9 cellular contexts compared by ENCODE assay signal in the genomic region with DNA sequence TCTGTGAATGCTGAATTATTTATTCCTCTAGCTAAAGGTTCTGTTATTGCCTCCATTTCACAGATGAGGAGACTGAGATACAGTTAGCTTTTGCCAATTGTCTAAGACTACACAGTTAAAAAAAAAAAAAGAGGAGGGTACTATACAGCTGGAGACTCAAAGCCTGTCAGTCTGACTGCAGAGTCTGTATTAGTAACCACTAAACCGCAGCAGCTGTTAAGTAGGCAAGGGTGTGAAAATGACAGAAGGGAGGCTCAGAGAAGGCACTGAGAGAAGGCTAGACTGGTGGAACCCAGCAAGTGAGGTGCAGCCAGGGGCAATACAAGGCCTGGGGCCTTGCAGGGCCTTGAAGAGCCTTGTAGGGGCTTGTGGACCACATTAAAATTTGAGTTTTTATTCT.
DNase-seq lines count a peak whose midpoint lies in the region; ATAC-seq, FAIRE-seq and TF ChIP-seq lines count a peak whose summit lies in the region.
"Had no signal": no experiment of that assay in that cellular context is flagged by ENCODE, and none has a peak within 500 bp of the region (broad histone marks: within the 10 kb centered on the region; RNA-seq: fewer than 3 reads in every experiment).

No MANE protein-coding gene starts in this region.

- H3K4me3 Mint-ChIP-seq in CD8-positive, alpha-beta T cell = no peak overlapping the region

- peaks cover 12% of the 10 kb centered on the region for H3K4me1 Mint-ChIP-seq in CD8-positive, alpha-beta T cell (ENCODE audit: low read depth)

- no peaks in the 10 kb centered on the region for H3K36me3 ChIP-seq in CD8-positive, alpha-beta T cell (ENCODE audit: insufficient read depth, low read length)
- H3K36me3 ChIP-seq in GM12878 (ENCODE audit: control insufficient read depth in 2 of 2, insufficient read depth in 2 of 2, low read length in 1 of 2) (no peaks in the 10 kb centered on the region), thyroid gland (no peaks in the 10 kb centered on the region)
- H3K36me3 ChIP-seq: heart left ventricle had no signal

- peak in 5 of 7 experiments; percentile 17 to 62 (median 36) for DNase-seq in CD8-positive, alpha-beta T cell
- DNase-seq in GM12878 (ENCODE audit: low read depth, low spot score) (peak; percentile 61), kidney tubule cell (ENCODE audit: low spot score) (no peak), thyroid gland (no peak), NCI-H187 (lab: John Stamatoyannopoulos, UW) (no peak)
- no peak for DNase-seq in stimulated activated CD4-positive, alpha-beta T cell treated with anti-CD3 and anti-CD28 coated beads, Interleukin-12 subunit alpha, Interleukin-12 subunit beta, amount 100 ng/mL, for 4 hours
- DNase-seq: heart left ventricle had no signal

- POLR2A ChIA-PET in CD8-positive, alpha-beta T cell (lab: Charles Lee) = interaction anchor here (1.4 kb wide), 1 partner anchor 21 kb away, joined by 4 read pairs; no protein-coding TSS in a partner anchor
- POLR2A ChIA-PET in GM12878 (lab: Charles Lee) = interaction anchor here (1.1 kb wide), 1 partner anchor 79 kb away, joined by 3 read pairs; no protein-coding TSS in a partner anchor

- no peak overlapping the region for H3K4me3 ChIP-seq in CD8-positive, alpha-beta T cell (ENCODE audit: low read depth, low read length)
- H3K4me3 ChIP-seq in GM12878 (no peak overlapping the region), thyroid gland (replicated peaks in 1 of 3) (no peak overlapping the region)
- H3K4me3 ChIP-seq: heart left ventricle had no signal

- CTCF ChIA-PET in CD8-positive, alpha-beta T cell (lab: Charles Lee) = interaction anchor here (1.0 to 3.2 kb wide), 2 partner anchors 15 to 135 kb away, joined by 3 to 13 read pairs; no protein-coding TSS in a partner anchor
- CTCF ChIA-PET in GM12878 (lab: Yijun Ruan, JAX) = interaction anchor here (1.3 to 3.2 kb wide), 2 partner anchors 15 to 134 kb away, joined by 4 to 19 read pairs; no protein-coding TSS in a partner anchor

- H3K9me3 Mint-ChIP-seq in CD8-positive, alpha-beta T cell = no peaks in the 10 kb centered on the region

- H3K4me1 ChIP-seq in CD8-positive, alpha-beta T cell (ENCODE audit: insufficient read depth, low read length) = peaks cover 6% of the 10 kb centered on the region
- H3K4me1 ChIP-seq in GM12878 (ENCODE audit: control insufficient read depth, insufficient read depth, low read length) = peaks cover 33% of the 10 kb centered on the region
- no peaks in the 10 kb centered on the region for H3K4me1 ChIP-seq in thyroid gland

- no TSS peak for BruUV-seq in GM12878 (replicated peaks; lab: Mats Ljungman, UMichigan)

- H3K27me3 ChIP-seq in CD8-positive, alpha-beta T cell (ENCODE audit: insufficient read depth, low read length) = no peaks in the 10 kb centered on the region
- H3K27me3 ChIP-seq in GM12878 (replicated peaks in 1 of 2; ENCODE audit: control insufficient read depth in 2 of 2, insufficient read depth in 2 of 2, low read length in 1 of 2) = no peaks in the 10 kb centered on the region
- no peaks in the 10 kb centered on the region for H3K27me3 ChIP-seq in thyroid gland
- H3K27me3 ChIP-seq: heart left ventricle had no signal

- H3K9ac ChIP-seq in GM12878 (ENCODE audit: control insufficient read depth, insufficient read depth, low read length) = no peak overlapping the region

- intact Hi-C loops in CD8-positive, alpha-beta T cell (cut with DNase I, micrococcal nuclease) = no loop called here
- intact Hi-C loops in GM12878 (cut with micrococcal nuclease; ENCODE audit: unreplicated experiment) = no loop called here
- intact Hi-C loops in thyroid gland (cut with DNase I) = no loop called here

- no peak overlapping the region for H3K4me2 ChIP-seq in GM12878 (ENCODE audit: control insufficient read depth, insufficient read depth)

- in situ Hi-C loops in GM12878 (cut with MboI) = no loop called here

- RAD21 ChIA-PET in GM12878 (lab: Charles Lee; ENCODE audit: unreplicated experiment) = interaction anchor here (0.7 to 1.6 kb wide), 2 partner anchors 14 to 92 kb away, joined by 3 read pairs; no protein-coding TSS in a partner anchor

- WGBS in GM12878 (ENCODE audit: insufficient coverage, insufficient replicate concordance, low lambda C conversion rate, missing lambda C conversion rate) = 8% methylated on average over 1 of the region's 1 CpG
- 79 to 85% methylated on average over 1 of the region's 1 CpG for WGBS in thyroid gland, 2 donors

- no peak for TF ChIP-seq POLR2A in GM12878 (IDR thresholded peaks at IDR 0.05; ENCODE audit: low read depth, low read length)
- TF ChIP-seq POLR2A in thyroid gland (IDR thresholded peaks at IDR 0.05) = no peak

- no peaks in the 10 kb centered on the region for H3K27me3 Mint-ChIP-seq in CD8-positive, alpha-beta T cell (ENCODE audit: low read depth)

- no peak overlapping the region for H3K27ac ChIP-seq in CD8-positive, alpha-beta T cell (ENCODE audit: low read depth, low read length)
- H3K27ac ChIP-seq in GM12878 (ENCODE audit: control insufficient read depth, insufficient read depth) (peak overlapping the region; percentile 39; the same call in 1 of the 2 replicates), thyroid gland (no peak overlapping the region)

- SMC1A ChIA-PET in GM12878 (lab: Charles Lee; ENCODE audit: uncharacterized antibody, unreplicated experiment) = interaction anchor here (1.2 to 1.5 kb wide), 2 partner anchors 9 to 33 kb away, joined by 3 read pairs; no protein-coding TSS in a partner anchor

- H3K9me3 ChIP-seq in CD8-positive, alpha-beta T cell (ENCODE audit: low read length) = no peaks in the 10 kb centered on the region
- H3K9me3 ChIP-seq in GM12878 (replicated peaks; ENCODE audit: control insufficient read depth, insufficient read depth, low read length) (no peaks in the 10 kb centered on the region), thyroid gland (no peaks in the 10 kb centered on the region)
- H3K9me3 ChIP-seq: heart left ventricle had no signal

- H3K36me3 Mint-ChIP-seq in CD8-positive, alpha-beta T cell = no peaks in the 10 kb centered on the region

- peak; percentile 93 for ATAC-seq in CD8-positive, alpha-beta T cell
- ATAC-seq in GM19328 (IDR thresholded peaks at IDR 0.05; ENCODE audit: unreplicated experiment) (peak; percentile 73), HG03342 (IDR thresholded peaks at IDR 0.05; ENCODE audit: unreplicated experiment) (peak; percentile 92), GM12878 (peak; percentile 95)

- TF ChIP-seq EP300 in GM12878 (IDR thresholded peaks at IDR 0.05; ENCODE audit: borderline replicate concordance in 1 of 2, control insufficient read depth in 1 of 2, low read depth in 2 of 2, low read length in 2 of 2) = 0 out of 4 replicates have a peak, but pooled peaks of 1 of the 2 experiments have one; percentile 16

- TF ChIP-seq CTCF in CD8-positive, alpha-beta T cell (IDR thresholded peaks at IDR 0.05) = no peak
- TF ChIP-seq CTCF in GM12878 (IDR thresholded peaks at IDR 0.05 in 2 of 3, conservative IDR thresholded peaks at IDR 0.05 in 1 of 3; ENCODE audit: control insufficient read depth in 2 of 3, extremely low read depth in 1 of 3, insufficient read depth in 1 of 3, low read depth in 3 of 3, low read length in 3 of 3) (no peak), thyroid gland (IDR thresholded peaks at IDR 0.05) (no peak)

- H3K27ac Mint-ChIP-seq in CD8-positive, alpha-beta T cell = peak overlapping the region; percentile 42

- no peaks in the 10 kb centered on the region for H3K79me2 ChIP-seq in GM12878 (ENCODE audit: control insufficient read depth, insufficient read depth, low read length)

- peak; percentile 77 for FAIRE-seq in GM12878 (lab: Jason Lieb, UNC)

- TF ChIP-seq RAD21 in GM12878 (IDR thresholded peaks at IDR 0.05; ENCODE audit: insufficient read depth, low read depth, low read length) = no peak

- no peaks in the 10 kb centered on the region for H4K20me1 ChIP-seq in GM12878 (ENCODE audit: control insufficient read depth, insufficient read depth)

- no peak overlapping the region for H2AFZ ChIP-seq in GM12878 (ENCODE audit: control insufficient read depth, low read depth, low read length)

TF ChIP-seq in GM12878, 131 proteins besides CTCF, POLR2A, EP300 and RAD21 (continues in another document):
- TF ChIP-seq EGR1 (IDR thresholded peaks at IDR 0.05; ENCODE audit: borderline replicate concordance in 1 of 2, low read depth in 2 of 2, low read length in 2 of 2) (no peak), CUX1 (IDR thresholded peaks at IDR 0.05; ENCODE audit: insufficient replicate concordance, low read depth, low read length) (peak; percentile 19), KAT2A (conservative IDR thresholded peaks at IDR 0.05; ENCODE audit: control insufficient read depth, low read depth, low read length) (no peak), RCOR1 (conservative IDR thresholded peaks at IDR 0.05; ENCODE audit: low read depth, low read length) (peak; percentile 67; the same call in 1 of the 2 replicates)

Comparison
In these comparisons a context has a peak if more than half of its experiments do, and no peak if none do; other contexts are left out.
1. DNase-seq: peak in CD8-positive, alpha-beta T cell (5 of 7) and GM12878 (single experiment); none in kidney tubule cell (single experiment), thyroid gland (0 of 2), stimulated activated CD4-positive, alpha-beta T cell treated with anti-CD3 and anti-CD28 coated beads, Interleukin-12 subunit alpha, Interleukin-12 subunit beta, amount 100 ng/mL, for 4 hours (single experiment) and NCI-H187 (0 of 2).
2. Peak in every context shown above with its lines, with median percentiles within 50 percentile points of each other: ATAC-seq.